In genomic region chr20:2005831-2006426, GRCh38 we compare ENCODE assay signal across 1 cellular context.
A peak's percentile ranks its signal among the peaks of the same experiment; 100 is the strongest.
TF ChIP-seq lines count a peak whose summit lies in the region.

No MANE protein-coding gene starts in this region.

TF ChIP-seq in HepG2, 621 proteins besides CTCF, POLR2A, EP300 and RAD21 (continued from another document and continues in another):
- TF ChIP-seq ZNF280D (CRISPR knock-in tag; IDR thresholded peaks at IDR 0.05) = peak; percentile 97
- no peak for TF ChIP-seq HNF4G (IDR thresholded peaks at IDR 0.05; ENCODE audit: borderline replicate concordance, low read depth, low read length)
- no peak for TF ChIP-seq HNF4G (CRISPR knock-in tag; IDR thresholded peaks at IDR 0.05; ENCODE audit: borderline replicate concordance, low read depth)
- peak; percentile 96 for TF ChIP-seq ZNF720 (CRISPR knock-in tag; IDR thresholded peaks at IDR 0.05)
- TF ChIP-seq REL (CRISPR knock-in tag; conservative IDR thresholded peaks at IDR 0.05) = peak; percentile 59; the same call in 1 of the 2 replicates
- TF ChIP-seq SMARCC2 (IDR thresholded peaks at IDR 0.05) = no peak
- no peak for TF ChIP-seq PRPF4 (IDR thresholded peaks at IDR 0.05; ENCODE audit: low read depth, low read length, poor library complexity, severe bottlenecking)
- TF ChIP-seq IRF1 (CRISPR knock-in tag; IDR thresholded peaks at IDR 0.05; ENCODE audit: low read depth) = 0 out of 2 replicates have a peak, but pooled peaks have one; percentile 94
- TF ChIP-seq MXI1 (IDR thresholded peaks at IDR 0.05; ENCODE audit: borderline replicate concordance, low read depth, low read length) = peak; percentile 94; the same call in 2 of the 3 replicates
- TF ChIP-seq RFX1 (IDR thresholded peaks at IDR 0.05) = no peak
- peak; percentile 62; the same call in 1 of the 2 replicates for TF ChIP-seq CEBPG (CRISPR knock-in tag; IDR thresholded peaks at IDR 0.05)
- 0 out of 2 replicates have a peak, but pooled peaks have one; percentile 64 for TF ChIP-seq KAT7 (CRISPR knock-in tag; IDR thresholded peaks at IDR 0.05; ENCODE audit: borderline replicate concordance)
- TF ChIP-seq, protein P1, sequence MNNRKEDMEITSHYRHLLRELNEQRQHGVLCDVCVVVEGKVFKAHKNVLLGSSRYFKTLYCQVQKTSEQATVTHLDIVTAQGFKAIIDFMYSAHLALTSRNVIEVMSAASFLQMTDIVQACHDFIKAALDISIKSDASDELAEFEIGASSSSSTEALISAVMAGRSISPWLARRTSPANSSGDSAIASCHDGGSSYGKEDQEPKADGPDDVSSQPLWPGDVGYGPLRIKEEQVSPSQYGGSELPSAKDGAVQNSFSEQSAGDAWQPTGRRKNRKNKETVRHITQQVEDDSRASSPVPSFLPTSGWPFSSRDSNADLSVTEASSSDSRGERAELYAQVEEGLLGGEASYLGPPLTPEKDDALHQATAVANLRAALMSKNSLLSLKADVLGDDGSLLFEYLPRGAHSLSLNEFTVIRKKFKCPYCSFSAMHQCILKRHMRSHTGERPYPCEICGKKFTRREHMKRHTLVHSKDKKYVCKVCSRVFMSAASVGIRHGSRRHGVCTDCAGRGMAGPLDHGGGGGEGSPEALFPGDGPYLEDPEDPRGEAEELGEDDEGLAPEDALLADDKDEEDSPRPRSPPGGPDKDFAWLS (CRISPR knock-in tag; IDR thresholded peaks at IDR 0.05; ENCODE audit: borderline replicate concordance) = no peak
- TF ChIP-seq NBN (conservative IDR thresholded peaks at IDR 0.05) = no peak
- TF ChIP-seq ZNF382 (CRISPR knock-in tag; IDR thresholded peaks at IDR 0.05; ENCODE audit: borderline replicate concordance) = no peak
- peak; percentile 92 for TF ChIP-seq NRL (CRISPR knock-in tag; IDR thresholded peaks at IDR 0.05; ENCODE audit: borderline replicate concordance)
- TF ChIP-seq ZNF430 (CRISPR knock-in tag; IDR thresholded peaks at IDR 0.05) = peak; percentile 100
- TF ChIP-seq SNAI1 (CRISPR knock-in tag; IDR thresholded peaks at IDR 0.05; ENCODE audit: borderline replicate concordance) = peak; percentile 99
- TF ChIP-seq ZNF451 (CRISPR knock-in tag; IDR thresholded peaks at IDR 0.05) = peak; percentile 95
- TF ChIP-seq ZSCAN21 (CRISPR knock-in tag; IDR thresholded peaks at IDR 0.05; ENCODE audit: borderline replicate concordance) = peak; percentile 98
- peak; percentile 92; the same call in 1 of the 2 replicates for TF ChIP-seq ZNF761 (CRISPR knock-in tag; conservative IDR thresholded peaks at IDR 0.05)
- peak; percentile 84 for TF ChIP-seq ARID3A (IDR thresholded peaks at IDR 0.05; ENCODE audit: low read depth, low read length)
- TF ChIP-seq MTA3 (CRISPR knock-in tag; IDR thresholded peaks at IDR 0.05) = peak; percentile 94; the same call in 1 of the 2 replicates
- TF ChIP-seq ETV5 (CRISPR knock-in tag; IDR thresholded peaks at IDR 0.05; ENCODE audit: borderline replicate concordance) = peak; percentile 81; the same call in 1 of the 2 replicates
- peak; percentile 86; the same call in 1 of the 2 replicates for TF ChIP-seq ZNF224 (CRISPR knock-in tag; IDR thresholded peaks at IDR 0.05)
- no peak for TF ChIP-seq NCOA1 (CRISPR knock-in tag; IDR thresholded peaks at IDR 0.05)
- TF ChIP-seq HDAC6 (IDR thresholded peaks at IDR 0.05; ENCODE audit: low read depth, low read length) = no peak
- peak; percentile 91; the same call in 1 of the 2 replicates for TF ChIP-seq ZSCAN25 (CRISPR knock-in tag; IDR thresholded peaks at IDR 0.05)
- peak; percentile 90 for TF ChIP-seq SMAD9 (CRISPR knock-in tag; IDR thresholded peaks at IDR 0.05)
- peak; percentile 96; the same call in 1 of the 2 replicates for TF ChIP-seq PRDM4 (CRISPR knock-in tag; IDR thresholded peaks at IDR 0.05; ENCODE audit: borderline replicate concordance)
- TF ChIP-seq ZNF790 (CRISPR knock-in tag; IDR thresholded peaks at IDR 0.05; ENCODE audit: borderline replicate concordance) = peak; percentile 96; the same call in 1 of the 2 replicates
- TF ChIP-seq ELF1 (CRISPR knock-in tag; IDR thresholded peaks at IDR 0.05) = peak; percentile 73
- peak; percentile 87; the same call in 1 of the 2 replicates for TF ChIP-seq ZNF780A (CRISPR knock-in tag; IDR thresholded peaks at IDR 0.05)
- TF ChIP-seq ZFP37 (CRISPR knock-in tag; IDR thresholded peaks at IDR 0.05; ENCODE audit: borderline replicate concordance) = peak; percentile 99
- TF ChIP-seq ATF7-NPFF (CRISPR knock-in tag; IDR thresholded peaks at IDR 0.05; ENCODE audit: low read depth) = peak; percentile 96
- peak; percentile 90 for TF ChIP-seq SPEN (CRISPR knock-in tag; IDR thresholded peaks at IDR 0.05; ENCODE audit: low read depth)
- TF ChIP-seq CHD4 (IDR thresholded peaks at IDR 0.05; ENCODE audit: borderline replicate concordance, low read length) = 0 out of 2 replicates have a peak, but pooled peaks have one; percentile 62
- TF ChIP-seq, protein P2, sequence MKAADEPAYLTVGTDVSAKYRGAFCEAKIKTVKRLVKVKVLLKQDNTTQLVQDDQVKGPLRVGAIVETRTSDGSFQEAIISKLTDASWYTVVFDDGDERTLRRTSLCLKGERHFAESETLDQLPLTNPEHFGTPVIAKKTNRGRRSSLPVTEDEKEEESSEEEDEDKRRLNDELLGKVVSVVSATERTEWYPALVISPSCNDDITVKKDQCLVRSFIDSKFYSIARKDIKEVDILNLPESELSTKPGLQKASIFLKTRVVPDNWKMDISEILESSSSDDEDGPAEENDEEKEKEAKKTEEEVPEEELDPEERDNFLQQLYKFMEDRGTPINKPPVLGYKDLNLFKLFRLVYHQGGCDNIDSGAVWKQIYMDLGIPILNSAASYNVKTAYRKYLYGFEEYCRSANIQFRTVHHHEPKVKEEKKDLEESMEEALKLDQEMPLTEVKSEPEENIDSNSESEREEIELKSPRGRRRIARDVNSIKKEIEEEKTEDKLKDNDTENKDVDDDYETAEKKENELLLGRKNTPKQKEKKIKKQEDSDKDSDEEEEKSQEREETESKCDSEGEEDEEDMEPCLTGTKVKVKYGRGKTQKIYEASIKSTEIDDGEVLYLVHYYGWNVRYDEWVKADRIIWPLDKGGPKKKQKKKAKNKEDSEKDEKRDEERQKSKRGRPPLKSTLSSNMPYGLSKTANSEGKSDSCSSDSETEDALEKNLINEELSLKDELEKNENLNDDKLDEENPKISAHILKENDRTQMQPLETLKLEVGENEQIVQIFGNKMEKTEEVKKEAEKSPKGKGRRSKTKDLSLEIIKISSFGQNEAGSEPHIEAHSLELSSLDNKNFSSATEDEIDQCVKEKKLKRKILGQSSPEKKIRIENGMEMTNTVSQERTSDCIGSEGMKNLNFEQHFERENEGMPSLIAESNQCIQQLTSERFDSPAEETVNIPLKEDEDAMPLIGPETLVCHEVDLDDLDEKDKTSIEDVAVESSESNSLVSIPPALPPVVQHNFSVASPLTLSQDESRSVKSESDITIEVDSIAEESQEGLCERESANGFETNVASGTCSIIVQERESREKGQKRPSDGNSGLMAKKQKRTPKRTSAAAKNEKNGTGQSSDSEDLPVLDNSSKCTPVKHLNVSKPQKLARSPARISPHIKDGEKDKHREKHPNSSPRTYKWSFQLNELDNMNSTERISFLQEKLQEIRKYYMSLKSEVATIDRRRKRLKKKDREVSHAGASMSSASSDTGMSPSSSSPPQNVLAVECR (CRISPR knock-in tag; IDR thresholded peaks at IDR 0.05; ENCODE audit: borderline replicate concordance) = peak; percentile 74; the same call in 1 of the 2 replicates
- TF ChIP-seq ZNF878 (CRISPR knock-in tag; IDR thresholded peaks at IDR 0.05) = peak; percentile 99
- TF ChIP-seq ISL2 (CRISPR knock-in tag; IDR thresholded peaks at IDR 0.05) = peak; percentile 90
- TF ChIP-seq, protein P3, sequence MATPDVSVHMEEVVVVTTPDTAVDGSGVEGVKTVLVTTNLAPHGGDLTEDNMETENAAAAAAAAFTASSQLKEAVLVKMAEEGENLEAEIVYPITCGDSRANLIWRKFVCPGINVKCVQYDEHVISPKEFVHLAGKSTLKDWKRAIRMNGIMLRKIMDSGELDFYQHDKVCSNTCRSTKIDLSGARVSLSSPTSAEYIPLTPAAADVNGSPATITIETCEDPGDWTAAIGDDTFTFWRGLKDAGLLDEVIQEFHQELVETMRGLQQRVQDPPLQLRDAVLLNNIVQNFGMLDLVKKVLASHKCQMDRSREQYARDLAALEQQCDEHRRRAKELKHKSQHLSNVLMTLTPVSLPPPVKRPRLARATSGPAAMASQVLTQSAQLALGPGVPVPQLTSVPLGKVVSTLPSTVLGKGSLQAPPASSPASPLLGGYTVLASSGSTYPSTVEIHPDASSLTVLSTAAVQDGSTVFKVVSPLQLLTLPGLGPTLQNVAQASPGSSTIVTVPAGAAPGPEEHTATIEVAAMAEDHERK (CRISPR knock-in tag; IDR thresholded peaks at IDR 0.05; ENCODE audit: low read depth) = no peak
- TF ChIP-seq CBX1 (IDR thresholded peaks at IDR 0.05; ENCODE audit: low read depth) = no peak
- peak; percentile 96; the same call in 1 of the 2 replicates for TF ChIP-seq PRMT3 (CRISPR knock-in tag; IDR thresholded peaks at IDR 0.05; ENCODE audit: borderline replicate concordance, low read depth)
- peak; percentile 77; the same call in 1 of the 2 replicates for TF ChIP-seq ZNF230 (CRISPR knock-in tag; IDR thresholded peaks at IDR 0.05)
- peak; percentile 96; the same call in 1 of the 2 replicates for TF ChIP-seq JDP2 (CRISPR knock-in tag; IDR thresholded peaks at IDR 0.05; ENCODE audit: borderline replicate concordance)
- peak; percentile 62; the same call in 1 of the 2 replicates for TF ChIP-seq ZNF576 (CRISPR knock-in tag; IDR thresholded peaks at IDR 0.05)
- no peak for TF ChIP-seq MBD4 (IDR thresholded peaks at IDR 0.05; ENCODE audit: borderline replicate concordance, low read length)
- TF ChIP-seq ZNF136 (CRISPR knock-in tag; IDR thresholded peaks at IDR 0.05; ENCODE audit: low read depth) = no peak; the same call in 1 of the 2 replicates
- TF ChIP-seq ZSCAN30 (CRISPR knock-in tag; IDR thresholded peaks at IDR 0.05) = peak; percentile 95
- no peak for TF ChIP-seq ZNF460 (CRISPR knock-in tag; IDR thresholded peaks at IDR 0.05; ENCODE audit: borderline replicate concordance)
- no peak for TF ChIP-seq ZNF619 (CRISPR knock-in tag; IDR thresholded peaks at IDR 0.05)
